Comparison of ENCODE assay signal across 21 cellular contexts in the genomic region with DNA sequence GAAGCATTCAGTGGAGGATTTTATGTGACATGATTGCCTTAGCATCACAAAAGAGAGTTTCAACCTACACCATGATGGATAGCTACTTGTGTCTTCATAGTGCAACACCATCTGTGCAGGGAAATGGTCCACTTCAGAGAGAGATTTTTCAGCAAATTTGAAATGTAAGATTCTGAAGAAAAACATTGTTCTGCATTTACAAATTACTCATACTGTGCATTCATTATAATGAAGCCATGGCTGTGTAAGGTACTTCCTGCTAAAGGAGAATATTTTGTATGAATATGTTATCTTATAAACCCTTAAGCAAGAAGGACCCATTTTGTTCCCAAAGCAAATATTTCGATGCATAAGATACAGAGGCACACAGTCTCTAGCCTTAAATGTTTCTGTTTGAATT. TPM values are rescaled to one million over a fixed set of nuclear protein-coding genes. Genes with fewer than 3 reads are reported as not detected.
DNase-seq lines count a peak whose midpoint lies in the region; ATAC-seq and TF ChIP-seq lines count a peak whose summit lies in the region.
"Had no signal": no experiment of that assay in that cellular context is flagged by ENCODE, and none has a peak within 500 bp of the region (broad histone marks: within the 10 kb centered on the region; RNA-seq: fewer than 3 reads in every experiment).

No MANE protein-coding gene starts in this region.

- H3K36me3 Mint-ChIP-seq in stimulated activated naive B cell treated with anti-CD40 and anti-IgM and Interleukin-4, amounts not matched to agents 10 μg/mL and 1 μg/mL and 100 μg/mL, for 72 hours: peaks cover 22 to 41% of the 10 kb centered on the region in 2 donors
- no peaks in the 10 kb centered on the region for H3K36me3 Mint-ChIP-seq in activated T-helper 1 cell treated with anti-CD3 and anti-CD28 coated beads, Interleukin-12 subunit alpha, Interleukin-12 subunit beta, Interleukin-2, Interleukin-4 antibody, amounts not matched to agents 30 ng/mL and 10 ng/mL and 1 ng/mL, durations not matched to agents 14 hours and 24 hours and 36 hours (ENCODE audit: low read depth)

- H2AFZ ChIP-seq in PC-3 (ENCODE audit: low read length): no peak overlapping the region

- POLR2A ChIA-PET in PC-3 (lab: Charles Lee; ENCODE audit: unreplicated experiment): no interaction called here

- no peaks in the 10 kb centered on the region for H3K9me3 ChIP-seq in PC-3 (ENCODE audit: low read length)
- no peaks in the 10 kb centered on the region for H3K9me3 ChIP-seq in right lobe of liver
- H3K9me3 ChIP-seq: thoracic aorta had no signal

- H3K27me3 Mint-ChIP-seq in stimulated activated naive B cell treated with anti-CD40 and anti-IgM and Interleukin-4, amounts not matched to agents 10 μg/mL and 1 μg/mL and 100 μg/mL, for 72 hours: peaks cover 0 to 3% of the 10 kb centered on the region in 2 donors
- peaks cover 12% of the 10 kb centered on the region for H3K27me3 Mint-ChIP-seq in activated T-helper 1 cell treated with anti-CD3 and anti-CD28 coated beads, Interleukin-12 subunit alpha, Interleukin-12 subunit beta, Interleukin-2, Interleukin-4 antibody, amounts not matched to agents 30 ng/mL and 10 ng/mL and 1 ng/mL, durations not matched to agents 14 hours and 24 hours and 36 hours (ENCODE audit: insufficient read depth)

- intact Hi-C loops in activated T-helper 1 cell treated with anti-CD3 and anti-CD28 coated beads, Interleukin-12 subunit alpha, Interleukin-12 subunit beta, Interleukin-2, Interleukin-4 antibody, amounts not matched to agents 30 ng/mL and 10 ng/mL and 1 ng/mL, durations not matched to agents 14 hours and 24 hours and 36 hours (cut with micrococcal nuclease): no loop called here
- intact Hi-C loops in PC-3 (cut with micrococcal nuclease) (no loop called here), right lobe of liver (cut with DNase I) (no loop called here)

- H3K27ac ChIP-seq in PC-3 (ENCODE audit: low read length): no peak overlapping the region
- no peak overlapping the region for H3K27ac ChIP-seq in right lobe of liver
- H3K27ac ChIP-seq: heart right ventricle, KMS-11, thoracic aorta had no signal

- DNase-seq in stimulated activated naive B cell treated with anti-CD40 and anti-IgM and Interleukin-4, amounts not matched to agents 10 μg/mL and 1 μg/mL and 100 μg/mL, for 72 hours: no peak
- no peak for DNase-seq in activated T-helper 1 cell treated with anti-CD3 and anti-CD28 coated beads, Interleukin-12 subunit alpha, Interleukin-12 subunit beta, Interleukin-2, Interleukin-4 antibody, amounts not matched to agents 30 ng/mL and 10 ng/mL and 1 ng/mL, durations not matched to agents 14 hours and 24 hours and 36 hours (ENCODE audit: low spot score)
- DNase-seq in PC-3 (no peak), right lobe of liver (no peak)
- DNase-seq: activated CD4-positive, alpha-beta T cell treated with anti-CD3 and anti-CD28 coated beads for 4 hours; activated CD8-positive, alpha-beta memory T cell treated with anti-CD3 and anti-CD28 coated beads, Interleukin-2, amount 50 U/mL, for 4 hours; activated gamma-delta T cell treated with Interleukin-2 at 50 U/mL for 16 hours; anterior cingulate cortex; endodermal cell; H9; heart right ventricle; islet precursor cell; naive thymus-derived CD4-positive, alpha-beta T cell; NCI-H2171; NCI-H774; small intestine had no signal

- no peak overlapping the region for H3K4me2 ChIP-seq in PC-3 (ENCODE audit: low read length)
- H3K4me2 ChIP-seq: KMS-11 had no signal

- 33% methylated on average over 1 of the region's 1 CpG for WGBS in right lobe of liver (ENCODE audit: insufficient coverage, low coverage, low lambda C conversion rate, missing lambda C conversion rate)

- peak; percentile 24 for ATAC-seq in GM18868 (IDR thresholded peaks at IDR 0.05; ENCODE audit: unreplicated experiment)
- ATAC-seq in HG02610 (IDR thresholded peaks at IDR 0.05; ENCODE audit: unreplicated experiment): peak; percentile 21
- ATAC-seq in HG03520 (IDR thresholded peaks at IDR 0.05; ENCODE audit: unreplicated experiment): peak; percentile 7
- peak; percentile 37 to 49 for ATAC-seq in stimulated activated naive B cell treated with anti-CD40 and anti-IgM and Interleukin-4, amounts not matched to agents 10 μg/mL and 1 μg/mL and 100 μg/mL, for 72 hours (replicated peaks)
- ATAC-seq in PC-3: no peak
- no peak for ATAC-seq in right lobe of liver

- H3K4me3 Mint-ChIP-seq in stimulated activated naive B cell treated with anti-CD40 and anti-IgM and Interleukin-4, amounts not matched to agents 10 μg/mL and 1 μg/mL and 100 μg/mL, for 72 hours: peak overlapping the region; percentile 64 to 70
- no peak overlapping the region for H3K4me3 Mint-ChIP-seq in activated T-helper 1 cell treated with anti-CD3 and anti-CD28 coated beads, Interleukin-12 subunit alpha, Interleukin-12 subunit beta, Interleukin-2, Interleukin-4 antibody, amounts not matched to agents 30 ng/mL and 10 ng/mL and 1 ng/mL, durations not matched to agents 14 hours and 24 hours and 36 hours
- H3K4me3 Mint-ChIP-seq: endodermal cell; H9; naive thymus-derived CD4-positive, alpha-beta T cell had no signal

- H3K36me3 ChIP-seq in PC-3 (ENCODE audit: low read depth, low read length) (no peaks in the 10 kb centered on the region), right lobe of liver (no peaks in the 10 kb centered on the region)
- H3K36me3 ChIP-seq: heart right ventricle, thoracic aorta had no signal

- peaks cover 42 to 63% of the 10 kb centered on the region in 2 donors for H3K4me1 Mint-ChIP-seq in stimulated activated naive B cell treated with anti-CD40 and anti-IgM and Interleukin-4, amounts not matched to agents 10 μg/mL and 1 μg/mL and 100 μg/mL, for 72 hours
- H3K4me1 Mint-ChIP-seq in activated T-helper 1 cell treated with anti-CD3 and anti-CD28 coated beads, Interleukin-12 subunit alpha, Interleukin-12 subunit beta, Interleukin-2, Interleukin-4 antibody, amounts not matched to agents 30 ng/mL and 10 ng/mL and 1 ng/mL, durations not matched to agents 14 hours and 24 hours and 36 hours (ENCODE audit: low read depth): peaks cover 6% of the 10 kb centered on the region
- H3K4me1 Mint-ChIP-seq: H9 had no signal

- TF ChIP-seq POLR2A in right lobe of liver (IDR thresholded peaks at IDR 0.05): no peak

- CTCF ChIA-PET in PC-3 (lab: Charles Lee): no interaction called here

- H3F3A ChIP-seq in PC-3 (ENCODE audit: low read length, unreplicated experiment): no peaks in the 10 kb centered on the region

- H3K79me2 ChIP-seq in PC-3 (ENCODE audit: low read length): no peaks in the 10 kb centered on the region

- H3K9ac ChIP-seq in PC-3 (ENCODE audit: low read length): no peak overlapping the region
- H3K9ac ChIP-seq: KMS-11 had no signal

- no TSS peak for BruUV-seq in PC-3 (replicated peaks; lab: Mats Ljungman, UMichigan)

- peaks cover 17 to 21% of the 10 kb centered on the region in 2 donors for H3K9me3 Mint-ChIP-seq in stimulated activated naive B cell treated with anti-CD40 and anti-IgM and Interleukin-4, amounts not matched to agents 10 μg/mL and 1 μg/mL and 100 μg/mL, for 72 hours
- H3K9me3 Mint-ChIP-seq in activated T-helper 1 cell treated with anti-CD3 and anti-CD28 coated beads, Interleukin-12 subunit alpha, Interleukin-12 subunit beta, Interleukin-2, Interleukin-4 antibody, amounts not matched to agents 30 ng/mL and 10 ng/mL and 1 ng/mL, durations not matched to agents 14 hours and 24 hours and 36 hours: peaks cover 17% of the 10 kb centered on the region

- no peak overlapping the region for H3K4me3 ChIP-seq in PC-3 (ENCODE audit: low read length)
- no peak overlapping the region for H3K4me3 ChIP-seq in right lobe of liver
- H3K4me3 ChIP-seq: heart right ventricle, thoracic aorta had no signal

- H3K27me3 ChIP-seq in PC-3 (ENCODE audit: low read length) (no peaks in the 10 kb centered on the region), right lobe of liver (no peaks in the 10 kb centered on the region)

- no peaks in the 10 kb centered on the region for H3K9me2 ChIP-seq in PC-3 (replicated peaks; ENCODE audit: low read length)

- no peaks in the 10 kb centered on the region; the same call in 1 of the 2 replicates for H3K4me1 ChIP-seq in PC-3 (ENCODE audit: insufficient read depth, low read length)
- no peaks in the 10 kb centered on the region for H3K4me1 ChIP-seq in right lobe of liver

- no peak for TF ChIP-seq CTCF in PC-3 (conservative IDR thresholded peaks at IDR 0.05; ENCODE audit: low read depth, low read length)
- no peak for TF ChIP-seq CTCF in right lobe of liver (IDR thresholded peaks at IDR 0.05)

- H3K27ac Mint-ChIP-seq in stimulated activated naive B cell treated with anti-CD40 and anti-IgM and Interleukin-4, amounts not matched to agents 10 μg/mL and 1 μg/mL and 100 μg/mL, for 72 hours: peak overlapping the region; percentile 96
- no peak overlapping the region for H3K27ac Mint-ChIP-seq in activated T-helper 1 cell treated with anti-CD3 and anti-CD28 coated beads, Interleukin-12 subunit alpha, Interleukin-12 subunit beta, Interleukin-2, Interleukin-4 antibody, amounts not matched to agents 30 ng/mL and 10 ng/mL and 1 ng/mL, durations not matched to agents 14 hours and 24 hours and 36 hours
- H3K27ac Mint-ChIP-seq: endodermal cell; naive thymus-derived CD4-positive, alpha-beta T cell had no signal

- no peaks in the 10 kb centered on the region for H4K20me1 ChIP-seq in PC-3 (ENCODE audit: low read length)

RNA-seq across cellular contexts. Expression of a gene that starts 30.7 kb away (rescaled TPM):
- 264 and 267 TPM in 2 replicates for total RNA-seq in activated T-helper 1 cell treated with anti-CD3 and anti-CD28 coated beads, Interleukin-12 subunit alpha, Interleukin-12 subunit beta, Interleukin-2, Interleukin-4 antibody, amounts not matched to agents 30 ng/mL and 10 ng/mL and 1 ng/mL, durations not matched to agents 14 hours and 24 hours and 36 hours
- total RNA-seq in PC-3 (2014; rRNA removed) (140 and 172 TPM in 2 replicates), right lobe of liver (10 to 100 TPM in 3 of 6 experiments, 1 to 10 TPM in 2, under 1 TPM in 1; 0.66 to 24.1 (median 9.2) TPM)

Comparison
In these comparisons a context has a peak if more than half of its experiments do, and no peak if none do; other contexts are left out.
1. ATAC-seq: peak in GM18868 (single experiment), HG02610 (single experiment), HG03520 (single experiment) and stimulated activated naive B cell treated with anti-CD40 and anti-IgM and Interleukin-4, amounts not matched to agents 10 μg/mL and 1 μg/mL and 100 μg/mL, for 72 hours (2 of 2); none in PC-3 (single experiment) and right lobe of liver (0 of 4).